19 cellular contexts compared by ENCODE assay signal in the genomic region with DNA sequence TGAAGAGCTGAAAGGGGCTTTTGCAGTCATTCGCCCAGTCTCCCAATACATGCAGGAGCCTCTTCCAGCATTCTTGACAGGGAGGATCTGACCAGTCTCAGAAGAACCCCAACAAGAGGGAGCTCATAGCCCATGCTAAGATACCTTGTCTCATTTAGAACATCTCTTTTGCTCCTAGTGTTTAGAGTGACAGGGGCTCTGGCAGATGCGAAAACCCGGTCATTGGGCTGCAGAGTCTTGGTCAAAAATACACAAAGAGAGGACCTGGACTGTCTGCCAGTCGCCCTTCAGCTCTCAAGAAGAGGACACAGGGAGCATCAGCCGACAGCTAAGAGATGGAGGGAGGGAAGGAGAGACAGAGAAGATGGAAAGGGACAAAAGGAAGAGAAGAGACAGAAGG. TPM values are rescaled to one million over a fixed set of nuclear protein-coding genes. Genes with fewer than 3 reads are reported as not detected.
"Had no signal": no experiment of that assay in that cellular context is flagged by ENCODE, and none has a peak within 500 bp of the region (broad histone marks: within the 10 kb centered on the region; RNA-seq: fewer than 3 reads in every experiment).

No MANE protein-coding gene starts in this region.

- H3K9me3 ChIP-seq: ascending aorta, breast epithelium, esophagus muscularis mucosa, gastroesophageal sphincter, heart left ventricle, right atrium auricular region, tibial nerve, uterus had no signal

- DNase-seq: activated CD4-positive, alpha-beta T cell treated with anti-CD3 and anti-CD28 coated beads, Interleukin-2, amount 50 U/mL, for 1 hour; activated CD8-positive, alpha-beta memory T cell treated with anti-CD3 and anti-CD28 coated beads, Interleukin-2, amount 50 U/mL, for 4 hours; activated T-cell treated with anti-CD3 and anti-CD28 coated beads, Interleukin-2, amount 50 U/mL, for 4 hours; cortex of kidney; effector CD8-positive, alpha-beta T cell; heart left ventricle; kidney; T-helper 9 cell; uterus had no signal

- ATAC-seq: activated CD4-positive, CD25-positive, alpha-beta regulatory T cell treated with anti-CD3 and anti-CD28 coated beads, Interleukin-2, amount 50 U/mL, for 24 hours; activated T-cell treated with anti-CD3 and anti-CD28 coated beads, Interleukin-2, amount 50 U/mL, for 4 hours; gastroesophageal sphincter; heart left ventricle; left lobe of liver had no signal

- H3K4me1 ChIP-seq: ascending aorta, breast epithelium, gastroesophageal sphincter, tibial nerve, uterus had no signal

- H3K27me3 ChIP-seq: ascending aorta, breast epithelium, esophagus muscularis mucosa, gastroesophageal sphincter, heart left ventricle, right atrium auricular region, tibial nerve, uterus had no signal

- H3K36me3 ChIP-seq: ascending aorta, breast epithelium, esophagus muscularis mucosa, heart left ventricle, right atrium auricular region, uterus had no signal

- H3K4me3 ChIP-seq: ascending aorta, breast epithelium, esophagus muscularis mucosa, gastroesophageal sphincter, heart left ventricle, lung, right atrium auricular region, tibial nerve, uterus had no signal

- H3K27ac ChIP-seq: ascending aorta, esophagus muscularis mucosa, gastroesophageal sphincter, heart left ventricle, right atrium auricular region, tibial nerve, uterus had no signal

RNA-seq across cellular contexts. Expression of a gene that starts 20.9 kb away (rescaled TPM):
- polyA plus RNA-seq: heart left ventricle had no signal

RNA-seq across cellular contexts. Expression of a gene that starts 51.6 kb away (rescaled TPM):
- polyA plus RNA-seq: neural cell had no signal
